ENCODE assay signal across 1 cellular context in the genomic region with DNA sequence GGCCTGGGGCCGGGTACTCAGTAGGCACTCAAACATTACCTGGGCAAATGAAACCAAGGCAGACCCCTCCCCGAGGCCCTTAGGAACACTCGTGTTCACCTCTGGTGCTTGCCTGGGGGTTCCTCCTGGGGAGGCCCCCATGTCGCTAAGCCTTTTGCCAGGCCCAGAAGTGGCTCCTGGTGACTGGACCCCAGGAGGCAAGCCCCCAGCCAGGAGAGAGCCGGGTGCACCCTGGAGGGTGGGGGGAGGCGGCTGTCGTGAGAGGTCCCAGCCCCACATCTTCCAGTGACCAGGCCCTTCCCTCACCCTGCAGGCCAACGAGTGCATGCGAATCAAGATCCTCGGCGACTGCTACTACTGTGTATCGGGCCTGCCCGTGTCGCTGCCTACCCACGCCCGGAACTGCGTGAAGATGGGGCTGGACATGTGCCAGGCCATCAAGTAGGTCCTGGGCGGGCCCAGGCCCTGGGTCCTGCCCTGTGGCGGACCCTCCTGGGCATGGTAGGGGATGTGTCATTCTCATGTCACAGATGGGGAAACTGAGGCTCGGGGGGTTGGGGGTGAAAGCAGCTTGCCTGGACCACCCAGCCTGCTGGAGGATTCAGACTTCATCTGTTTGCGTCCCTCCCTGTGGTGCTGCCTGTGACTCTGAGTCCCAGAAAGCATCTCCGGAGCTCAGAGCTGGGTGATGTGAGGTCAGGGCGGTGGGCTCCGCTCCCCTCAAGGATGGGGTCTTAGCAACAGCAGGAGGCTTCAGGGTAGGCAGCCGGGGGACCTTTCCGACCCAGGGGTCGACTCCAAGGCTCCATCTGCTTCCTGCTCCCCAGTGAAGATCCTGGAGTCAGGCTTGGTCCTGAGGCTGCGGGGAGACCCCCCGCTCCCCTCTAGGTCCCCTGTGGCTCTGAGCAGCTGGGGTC.
TF ChIP-seq lines count a peak whose summit lies in the region.

No MANE protein-coding gene starts in this region.

TF ChIP-seq in HepG2, 621 proteins besides CTCF, POLR2A, EP300 and RAD21 (continued from another document and continues in another):
- TF ChIP-seq GABPB1 (CRISPR knock-in tag; IDR thresholded peaks at IDR 0.05) (no peak), KDM5B (CRISPR knock-in tag; IDR thresholded peaks at IDR 0.05; ENCODE audit: borderline replicate concordance) (no peak), ARID2 (CRISPR knock-in tag; IDR thresholded peaks at IDR 0.05; ENCODE audit: borderline replicate concordance) (no peak), ZNF331 (CRISPR knock-in tag; IDR thresholded peaks at IDR 0.05) (no peak), ZNF768 (CRISPR knock-in tag; IDR thresholded peaks at IDR 0.05) (0 out of 2 replicates have a peak, but pooled peaks have one; percentile 23), MAF1 (CRISPR knock-in tag; IDR thresholded peaks at IDR 0.05; ENCODE audit: borderline replicate concordance) (no peak), KDM2A (CRISPR knock-in tag; IDR thresholded peaks at IDR 0.05; ENCODE audit: borderline replicate concordance, low read depth) (no peak), NFKB2 (CRISPR knock-in tag; IDR thresholded peaks at IDR 0.05; ENCODE audit: borderline replicate concordance) (0 out of 2 replicates have a peak, but pooled peaks have one; percentile 11), NCOA5 (CRISPR knock-in tag; IDR thresholded peaks at IDR 0.05) (no peak), NCOA2 (CRISPR knock-in tag; IDR thresholded peaks at IDR 0.05) (no peak), KDM6A (CRISPR knock-in tag; IDR thresholded peaks at IDR 0.05; ENCODE audit: low read depth) (no peak), ZNF343 (CRISPR knock-in tag; IDR thresholded peaks at IDR 0.05) (no peak), ZFP62 (CRISPR knock-in tag; IDR thresholded peaks at IDR 0.05) (no peak), AKAP8 (CRISPR knock-in tag; IDR thresholded peaks at IDR 0.05) (no peak), DR1 (CRISPR knock-in tag; IDR thresholded peaks at IDR 0.05) (no peak), HNRNPK (IDR thresholded peaks at IDR 0.05; ENCODE audit: low read depth, low read length, poor library complexity, severe bottlenecking) (no peak), ZFP82 (CRISPR knock-in tag; IDR thresholded peaks at IDR 0.05; ENCODE audit: borderline replicate concordance) (no peak), ZNF44 (CRISPR knock-in tag; IDR thresholded peaks at IDR 0.05) (no peak), ZNF747 (CRISPR knock-in tag; IDR thresholded peaks at IDR 0.05; ENCODE audit: borderline replicate concordance) (no peak), ZNF3 (CRISPR knock-in tag; IDR thresholded peaks at IDR 0.05) (no peak), ZC3H13 (CRISPR knock-in tag; IDR thresholded peaks at IDR 0.05) (no peak), U2AF2 (IDR thresholded peaks at IDR 0.05; ENCODE audit: low read depth, low read length) (no peak), PTBP1 (IDR thresholded peaks at IDR 0.05; ENCODE audit: low read depth, low read length, poor library complexity, severe bottlenecking) (no peak), ZNF737 (CRISPR knock-in tag; IDR thresholded peaks at IDR 0.05; ENCODE audit: borderline replicate concordance) (0 out of 2 replicates have a peak, but pooled peaks have one; percentile 48), ZNF777 (CRISPR knock-in tag; IDR thresholded peaks at IDR 0.05) (0 out of 2 replicates have a peak, but pooled peaks have one; percentile 14), ATRX (CRISPR knock-in tag; IDR thresholded peaks at IDR 0.05; ENCODE audit: borderline replicate concordance) (no peak), SRSF1 (optimal IDR thresholded peaks at IDR 0.05; ENCODE audit: low read depth, low read length) (peak; percentile 43), JUNB (CRISPR knock-in tag; IDR thresholded peaks at IDR 0.05; ENCODE audit: borderline replicate concordance) (no peak), ARHGAP35 (CRISPR knock-in tag; IDR thresholded peaks at IDR 0.05; ENCODE audit: borderline replicate concordance) (no peak), JUN (CRISPR knock-in tag; IDR thresholded peaks at IDR 0.05) (no peak), ZFX (CRISPR knock-in tag; IDR thresholded peaks at IDR 0.05; ENCODE audit: low read depth) (no peak), NCOR1 (IDR thresholded peaks at IDR 0.05; ENCODE audit: borderline replicate concordance, low read length) (no peak)
- TF ChIP-seq, protein P1, sequence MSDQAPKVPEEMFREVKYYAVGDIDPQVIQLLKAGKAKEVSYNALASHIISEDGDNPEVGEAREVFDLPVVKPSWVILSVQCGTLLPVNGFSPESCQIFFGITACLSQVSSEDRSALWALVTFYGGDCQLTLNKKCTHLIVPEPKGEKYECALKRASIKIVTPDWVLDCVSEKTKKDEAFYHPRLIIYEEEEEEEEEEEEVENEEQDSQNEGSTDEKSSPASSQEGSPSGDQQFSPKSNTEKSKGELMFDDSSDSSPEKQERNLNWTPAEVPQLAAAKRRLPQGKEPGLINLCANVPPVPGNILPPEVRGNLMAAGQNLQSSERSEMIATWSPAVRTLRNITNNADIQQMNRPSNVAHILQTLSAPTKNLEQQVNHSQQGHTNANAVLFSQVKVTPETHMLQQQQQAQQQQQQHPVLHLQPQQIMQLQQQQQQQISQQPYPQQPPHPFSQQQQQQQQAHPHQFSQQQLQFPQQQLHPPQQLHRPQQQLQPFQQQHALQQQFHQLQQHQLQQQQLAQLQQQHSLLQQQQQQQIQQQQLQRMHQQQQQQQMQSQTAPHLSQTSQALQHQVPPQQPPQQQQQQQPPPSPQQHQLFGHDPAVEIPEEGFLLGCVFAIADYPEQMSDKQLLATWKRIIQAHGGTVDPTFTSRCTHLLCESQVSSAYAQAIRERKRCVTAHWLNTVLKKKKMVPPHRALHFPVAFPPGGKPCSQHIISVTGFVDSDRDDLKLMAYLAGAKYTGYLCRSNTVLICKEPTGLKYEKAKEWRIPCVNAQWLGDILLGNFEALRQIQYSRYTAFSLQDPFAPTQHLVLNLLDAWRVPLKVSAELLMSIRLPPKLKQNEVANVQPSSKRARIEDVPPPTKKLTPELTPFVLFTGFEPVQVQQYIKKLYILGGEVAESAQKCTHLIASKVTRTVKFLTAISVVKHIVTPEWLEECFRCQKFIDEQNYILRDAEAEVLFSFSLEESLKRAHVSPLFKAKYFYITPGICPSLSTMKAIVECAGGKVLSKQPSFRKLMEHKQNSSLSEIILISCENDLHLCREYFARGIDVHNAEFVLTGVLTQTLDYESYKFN (CRISPR knock-in tag; conservative IDR thresholded peaks at IDR 0.05): no peak
- TF ChIP-seq, protein P2, sequence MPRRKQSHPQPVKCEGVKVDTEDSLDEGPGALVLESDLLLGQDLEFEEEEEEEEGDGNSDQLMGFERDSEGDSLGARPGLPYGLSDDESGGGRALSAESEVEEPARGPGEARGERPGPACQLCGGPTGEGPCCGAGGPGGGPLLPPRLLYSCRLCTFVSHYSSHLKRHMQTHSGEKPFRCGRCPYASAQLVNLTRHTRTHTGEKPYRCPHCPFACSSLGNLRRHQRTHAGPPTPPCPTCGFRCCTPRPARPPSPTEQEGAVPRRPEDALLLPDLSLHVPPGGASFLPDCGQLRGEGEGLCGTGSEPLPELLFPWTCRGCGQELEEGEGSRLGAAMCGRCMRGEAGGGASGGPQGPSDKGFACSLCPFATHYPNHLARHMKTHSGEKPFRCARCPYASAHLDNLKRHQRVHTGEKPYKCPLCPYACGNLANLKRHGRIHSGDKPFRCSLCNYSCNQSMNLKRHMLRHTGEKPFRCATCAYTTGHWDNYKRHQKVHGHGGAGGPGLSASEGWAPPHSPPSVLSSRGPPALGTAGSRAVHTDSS (CRISPR knock-in tag; conservative IDR thresholded peaks at IDR 0.05): no peak
- TF ChIP-seq, protein P3, sequence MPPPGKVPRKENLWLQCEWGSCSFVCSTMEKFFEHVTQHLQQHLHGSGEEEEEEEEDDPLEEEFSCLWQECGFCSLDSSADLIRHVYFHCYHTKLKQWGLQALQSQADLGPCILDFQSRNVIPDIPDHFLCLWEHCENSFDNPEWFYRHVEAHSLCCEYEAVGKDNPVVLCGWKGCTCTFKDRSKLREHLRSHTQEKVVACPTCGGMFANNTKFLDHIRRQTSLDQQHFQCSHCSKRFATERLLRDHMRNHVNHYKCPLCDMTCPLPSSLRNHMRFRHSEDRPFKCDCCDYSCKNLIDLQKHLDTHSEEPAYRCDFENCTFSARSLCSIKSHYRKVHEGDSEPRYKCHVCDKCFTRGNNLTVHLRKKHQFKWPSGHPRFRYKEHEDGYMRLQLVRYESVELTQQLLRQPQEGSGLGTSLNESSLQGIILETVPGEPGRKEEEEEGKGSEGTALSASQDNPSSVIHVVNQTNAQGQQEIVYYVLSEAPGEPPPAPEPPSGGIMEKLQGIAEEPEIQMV (CRISPR knock-in tag; IDR thresholded peaks at IDR 0.05; ENCODE audit: low read depth): no peak
- TF ChIP-seq, protein P4, sequence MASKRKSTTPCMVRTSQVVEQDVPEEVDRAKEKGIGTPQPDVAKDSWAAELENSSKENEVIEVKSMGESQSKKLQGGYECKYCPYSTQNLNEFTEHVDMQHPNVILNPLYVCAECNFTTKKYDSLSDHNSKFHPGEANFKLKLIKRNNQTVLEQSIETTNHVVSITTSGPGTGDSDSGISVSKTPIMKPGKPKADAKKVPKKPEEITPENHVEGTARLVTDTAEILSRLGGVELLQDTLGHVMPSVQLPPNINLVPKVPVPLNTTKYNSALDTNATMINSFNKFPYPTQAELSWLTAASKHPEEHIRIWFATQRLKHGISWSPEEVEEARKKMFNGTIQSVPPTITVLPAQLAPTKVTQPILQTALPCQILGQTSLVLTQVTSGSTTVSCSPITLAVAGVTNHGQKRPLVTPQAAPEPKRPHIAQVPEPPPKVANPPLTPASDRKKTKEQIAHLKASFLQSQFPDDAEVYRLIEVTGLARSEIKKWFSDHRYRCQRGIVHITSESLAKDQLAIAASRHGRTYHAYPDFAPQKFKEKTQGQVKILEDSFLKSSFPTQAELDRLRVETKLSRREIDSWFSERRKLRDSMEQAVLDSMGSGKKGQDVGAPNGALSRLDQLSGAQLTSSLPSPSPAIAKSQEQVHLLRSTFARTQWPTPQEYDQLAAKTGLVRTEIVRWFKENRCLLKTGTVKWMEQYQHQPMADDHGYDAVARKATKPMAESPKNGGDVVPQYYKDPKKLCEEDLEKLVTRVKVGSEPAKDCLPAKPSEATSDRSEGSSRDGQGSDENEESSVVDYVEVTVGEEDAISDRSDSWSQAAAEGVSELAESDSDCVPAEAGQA (IDR thresholded peaks at IDR 0.05; ENCODE audit: low read depth): no peak
- TF ChIP-seq, protein P4 (CRISPR knock-in tag; IDR thresholded peaks at IDR 0.05; ENCODE audit: borderline replicate concordance): no peak
- TF ChIP-seq, protein P5, sequence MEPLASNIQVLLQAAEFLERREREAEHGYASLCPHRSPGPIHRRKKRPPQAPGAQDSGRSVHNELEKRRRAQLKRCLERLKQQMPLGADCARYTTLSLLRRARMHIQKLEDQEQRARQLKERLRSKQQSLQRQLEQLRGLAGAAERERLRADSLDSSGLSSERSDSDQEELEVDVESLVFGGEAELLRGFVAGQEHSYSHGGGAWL (CRISPR knock-in tag; IDR thresholded peaks at IDR 0.05): 0 out of 2 replicates have a peak, but pooled peaks have one; percentile 9
- TF ChIP-seq, protein P6, sequence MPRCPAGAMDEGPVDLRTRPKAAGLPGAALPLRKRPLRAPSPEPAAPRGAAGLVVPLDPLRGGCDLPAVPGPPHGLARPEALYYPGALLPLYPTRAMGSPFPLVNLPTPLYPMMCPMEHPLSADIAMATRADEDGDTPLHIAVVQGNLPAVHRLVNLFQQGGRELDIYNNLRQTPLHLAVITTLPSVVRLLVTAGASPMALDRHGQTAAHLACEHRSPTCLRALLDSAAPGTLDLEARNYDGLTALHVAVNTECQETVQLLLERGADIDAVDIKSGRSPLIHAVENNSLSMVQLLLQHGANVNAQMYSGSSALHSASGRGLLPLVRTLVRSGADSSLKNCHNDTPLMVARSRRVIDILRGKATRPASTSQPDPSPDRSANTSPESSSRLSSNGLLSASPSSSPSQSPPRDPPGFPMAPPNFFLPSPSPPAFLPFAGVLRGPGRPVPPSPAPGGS (CRISPR knock-in tag; IDR thresholded peaks at IDR 0.05): 0 out of 2 replicates have a peak, but pooled peaks have one; percentile 34
- TF ChIP-seq, protein P7, sequence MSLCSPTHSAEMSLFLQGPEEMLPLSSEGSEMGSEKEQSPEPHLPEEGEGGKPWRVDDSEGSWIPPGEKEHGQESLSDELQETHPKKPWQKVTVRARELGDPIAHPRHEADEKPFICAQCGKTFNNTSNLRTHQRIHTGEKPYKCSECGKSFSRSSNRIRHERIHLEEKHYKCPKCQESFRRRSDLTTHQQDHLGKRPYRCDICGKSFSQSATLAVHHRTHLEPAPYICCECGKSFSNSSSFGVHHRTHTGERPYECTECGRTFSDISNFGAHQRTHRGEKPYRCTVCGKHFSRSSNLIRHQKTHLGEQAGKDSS (CRISPR knock-in tag; IDR thresholded peaks at IDR 0.05; ENCODE audit: borderline replicate concordance, low read depth): no peak
